Comparison of ENCODE assay signal across 17 cellular contexts in the genomic region with DNA sequence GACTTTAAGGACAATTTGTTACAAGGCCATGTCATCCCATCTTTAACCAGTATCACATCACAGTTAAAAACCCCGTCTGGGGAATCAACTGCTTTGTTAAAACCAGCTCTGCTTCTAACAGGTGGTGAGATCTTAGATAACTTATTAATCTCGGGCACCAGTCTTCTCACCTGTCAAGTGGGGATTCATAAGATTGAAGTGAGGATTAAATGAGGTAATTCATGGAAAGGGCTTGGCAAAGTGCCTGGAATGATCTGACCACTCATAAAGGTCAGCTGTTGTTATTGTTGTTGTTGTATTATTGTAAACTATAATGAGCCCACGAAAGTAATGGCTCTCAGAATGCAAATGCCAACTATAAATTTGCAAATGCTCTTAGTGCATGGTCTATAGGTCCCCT.
"Had no signal": no experiment of that assay in that cellular context is flagged by ENCODE, and none has a peak within 500 bp of the region (broad histone marks: within the 10 kb centered on the region; RNA-seq: fewer than 3 reads in every experiment).

No MANE protein-coding gene starts in this region.

- H3K4me1 ChIP-seq: esophagus squamous epithelium, pancreas, testis, upper lobe of right lung had no signal

- H3K4me3 ChIP-seq: esophagus squamous epithelium, pancreas, stomach, testis, upper lobe of right lung had no signal

- H3K27ac ChIP-seq: esophagus squamous epithelium, pancreas, stomach, testis, upper lobe of right lung had no signal

- DNase-seq: activated CD4-positive, alpha-beta T cell treated with anti-CD3 and anti-CD28 coated beads, Interleukin-2, amount 50 U/mL, for 1 hour; activated CD8-positive, alpha-beta memory T cell treated with anti-CD3 and anti-CD28 coated beads for 24 hours; activated naive CD4-positive, alpha-beta T cell; activated naive CD8-positive, alpha-beta T cell treated with anti-CD3 and anti-CD28 coated beads, Interleukin-2, amount 10 ng/mL, durations not matched to agents 7 days and 5 days; aorta; cortex of kidney; effector CD4-positive, alpha-beta T cell; esophagus squamous epithelium; hippocampal formation; naive thymus-derived CD4-positive, alpha-beta T cell; pancreas; stimulated activated CD4-positive, alpha-beta T cell treated with anti-CD3 and anti-CD28 coated beads, Interleukin-12 subunit alpha, Interleukin-12 subunit beta, amount 100 ng/mL, for 4 hours; stimulated activated CD4-positive, alpha-beta T cell treated with anti-CD3 and anti-CD28 coated beads, Interleukin-2, amount 100 ng/mL, for 24 hours; stomach; testis; upper lobe of right lung had no signal

- ATAC-seq: left lobe of liver; naive thymus-derived CD4-positive, alpha-beta T cell; pancreas; upper lobe of right lung had no signal

- H3K9me3 ChIP-seq: esophagus squamous epithelium, pancreas, stomach, testis, upper lobe of right lung had no signal

- H3K36me3 ChIP-seq: esophagus squamous epithelium, pancreas, stomach, upper lobe of right lung had no signal
